ENCODE assay signal across 24 cellular contexts in genomic region chr7:106246941-106247826, GRCh38. TPM values are rescaled to one million over a fixed set of nuclear protein-coding genes. Genes with fewer than 3 reads are reported as not detected.
A peak's percentile ranks its signal among the peaks of the same experiment; 100 is the strongest.
DNase-seq lines count a peak whose midpoint lies in the region; ATAC-seq and TF ChIP-seq lines count a peak whose summit lies in the region.
"Had no signal": no experiment of that assay in that cellular context is flagged by ENCODE, and none has a peak within 500 bp of the region (broad histone marks: within the 10 kb centered on the region; RNA-seq: fewer than 3 reads in every experiment).

No MANE protein-coding gene starts in this region.

- H3K4me3 ChIP-seq in RWPE2 (ENCODE audit: severe bottlenecking) = no peak overlapping the region
- H3K4me3 ChIP-seq: coronary artery, GM23248, Peyer's patch, SJSA1, suprapubic skin had no signal

- peak overlapping the region; percentile 78 for H3K27ac Mint-ChIP-seq in activated T-cell treated with anti-CD3 and anti-CD28 coated beads, Interleukin-2, amount 50 U/mL, for 24 hours
- H3K27ac Mint-ChIP-seq: activated CD8-positive, alpha-beta memory T cell treated with anti-CD3 and anti-CD28 coated beads, Interleukin-2, amount 10 ng/mL, durations not matched to agents 7 days and 5 days; effector memory CD8-positive, alpha-beta T cell had no signal

- H3K36me3 ChIP-seq in RWPE2 (ENCODE audit: low read depth) = peaks cover 45% of the 10 kb centered on the region

- H3K27me3 ChIP-seq in RWPE2 (ENCODE audit: insufficient read depth, poor library complexity, severe bottlenecking) = no peaks in the 10 kb centered on the region
- H3K27me3 ChIP-seq: Peyer's patch, SJSA1, suprapubic skin had no signal

- H3K36me3 Mint-ChIP-seq in activated T-cell treated with anti-CD3 and anti-CD28 coated beads, Interleukin-2, amount 50 U/mL, for 24 hours (ENCODE audit: low read depth) = peaks cover 49% of the 10 kb centered on the region

- H3K4me3 Mint-ChIP-seq in activated T-cell treated with anti-CD3 and anti-CD28 coated beads, Interleukin-2, amount 50 U/mL, for 24 hours = no peak overlapping the region
- H3K4me3 Mint-ChIP-seq: activated CD8-positive, alpha-beta memory T cell treated with anti-CD3 and anti-CD28 coated beads, Interleukin-2, amount 10 ng/mL, durations not matched to agents 7 days and 5 days; effector memory CD8-positive, alpha-beta T cell; neural crest cell had no signal

- peaks cover 3% of the 10 kb centered on the region for H3K4me1 Mint-ChIP-seq in activated T-cell treated with anti-CD3 and anti-CD28 coated beads, Interleukin-2, amount 50 U/mL, for 24 hours (ENCODE audit: low read depth)
- H3K4me1 Mint-ChIP-seq: activated CD8-positive, alpha-beta memory T cell treated with anti-CD3 and anti-CD28 coated beads, Interleukin-2, amount 10 ng/mL, durations not matched to agents 7 days and 5 days; neural crest cell had no signal

- H3K27me3 Mint-ChIP-seq in activated T-cell treated with anti-CD3 and anti-CD28 coated beads, Interleukin-2, amount 50 U/mL, for 24 hours = no peaks in the 10 kb centered on the region
- H3K27me3 Mint-ChIP-seq: activated CD8-positive, alpha-beta memory T cell treated with anti-CD3 and anti-CD28 coated beads, Interleukin-2, amount 10 ng/mL, durations not matched to agents 7 days and 5 days; effector memory CD8-positive, alpha-beta T cell had no signal

- ATAC-seq in RWPE2 (ENCODE audit: low read depth) (peak; percentile 10; the same call in 1 of the 3 replicates), esophagus mucosa (peak; percentile 30), omental fat pad (ENCODE audit: low FRiP score) (peak; percentile 5)
- ATAC-seq: activated CD8-positive, alpha-beta memory T cell treated with anti-CD3 and anti-CD28 coated beads, Interleukin-2, amount 10 ng/mL, durations not matched to agents 7 days and 5 days; effector memory CD8-positive, alpha-beta T cell had no signal

- DNase-seq in activated T-cell treated with anti-CD3 and anti-CD28 coated beads, Interleukin-2, amount 50 U/mL, for 24 hours = no peak
- no peak for DNase-seq in activated T-cell treated with anti-CD3 and anti-CD28 coated beads, Interleukin-2, amount 50 U/mL, for 1 hour
- DNase-seq in RWPE2 (ENCODE audit: low spot score) (no peak), omental fat pad (ENCODE audit: low spot score) (no peak), NCI-H69 (lab: John Stamatoyannopoulos, UW) (no peak), DMS 273 treated with DMSO at 0.1 percent for 48 hours (lab: John Stamatoyannopoulos, UW) (no peak)
- DNase-seq in stimulated activated CD4-positive, alpha-beta T cell treated with anti-CD3 and anti-CD28 coated beads, Interleukin-2, amount 100 ng/mL, for 24 hours = no peak
- DNase-seq: activated CD4-positive, CD25-positive, alpha-beta regulatory T cell treated with anti-CD3 and anti-CD28 coated beads, Interleukin-2, amount 50 U/mL, for 72 hours; activated CD8-positive, alpha-beta memory T cell treated with anti-CD3 and anti-CD28 coated beads, Interleukin-2, amount 10 ng/mL, durations not matched to agents 7 days and 5 days; activated effector memory CD4-positive, alpha-beta T cell treated with anti-CD3 and anti-CD28 coated beads, Interleukin-2, amount 50 U/mL, for 16 hours; DMS79; effector memory CD8-positive, alpha-beta T cell; GF-D8; GM23248; islet precursor cell; NCI-H1417; NCI-H2107; Peyer's patch; T-helper 1 cell had no signal

- no peaks in the 10 kb centered on the region for H3K4me1 ChIP-seq in RWPE2 (ENCODE audit: insufficient read depth, poor library complexity, severe bottlenecking)
- H3K4me1 ChIP-seq: Peyer's patch, SJSA1, suprapubic skin had no signal

- H3K9me3 ChIP-seq in RWPE2 (ENCODE audit: severe bottlenecking) = no peaks in the 10 kb centered on the region
- H3K9me3 ChIP-seq: Peyer's patch, SJSA1 had no signal

- H3K27ac ChIP-seq in RWPE2 (ENCODE audit: poor library complexity, severe bottlenecking) = no peak overlapping the region
- H3K27ac ChIP-seq: coronary artery, GM23248, Peyer's patch, SJSA1, suprapubic skin had no signal

- TF ChIP-seq CTCF in RWPE2 (IDR thresholded peaks at IDR 0.05; ENCODE audit: poor library complexity, severe bottlenecking) (no peak), omental fat pad (IDR thresholded peaks at IDR 0.05) (no peak)

- peaks cover 13% of the 10 kb centered on the region for H3K9me3 Mint-ChIP-seq in activated T-cell treated with anti-CD3 and anti-CD28 coated beads, Interleukin-2, amount 50 U/mL, for 24 hours

RNA-seq across cellular contexts. Expression of gene NAMPT, which starts 37.6 kb away (rescaled TPM):
- total RNA-seq in esophagus mucosa (418 TPM), omental fat pad (1,000 to 10,000 TPM in 2 of 4 donors, 100 to 1,000 TPM in 2; 636 to 2,401 (median 1,222) TPM)
